In genomic region chr2:207935121-207935990, GRCh38 we compare ENCODE assay signal across 27 cellular contexts.
A peak's percentile ranks its signal among the peaks of the same experiment; 100 is the strongest.
DNase-seq lines count a peak whose midpoint lies in the region; TF ChIP-seq lines count a peak whose summit lies in the region.
"Had no signal": no experiment of that assay in that cellular context is flagged by ENCODE, and none has a peak within 500 bp of the region (broad histone marks: within the 10 kb centered on the region; RNA-seq: fewer than 3 reads in every experiment).

No MANE protein-coding gene starts in this region.

- no peak overlapping the region for H3K4me3 ChIP-seq in breast epithelium
- no peak overlapping the region for H3K4me3 ChIP-seq in mammary epithelial cell (replicated peaks in 1 of 3; ENCODE audit: insufficient read depth in 1 of 3, low read depth in 2 of 3, low read length in 3 of 3)
- H3K4me3 ChIP-seq in NB4 (ENCODE audit: low read depth, low read length): no peak overlapping the region
- H3K4me3 ChIP-seq in subcutaneous abdominal adipose tissue (ENCODE audit: low read depth in 1 of 5, low read length in 5 of 5): peak overlapping the region in 1 of 5 donors; percentile 33
- H3K4me3 ChIP-seq: adrenal gland, coronary artery, esophagus squamous epithelium, psoas muscle, tibial nerve had no signal

- intact Hi-C loops in breast epithelium (cut with DNase I; ENCODE audit: low total_unique reads): no loop called here
- intact Hi-C loops in mammary epithelial cell (cut with micrococcal nuclease): no loop called here

- WGBS in mammary epithelial cell (ENCODE audit: low coverage, missing lambda C conversion rate): 70% methylated on average over 7 of the region's 7 CpGs

- in situ Hi-C loops in mammary epithelial cell (cut with MboI; ENCODE audit: low sequenced_read_pairs in 2 of 2): no loop called here

- dilution Hi-C loops in mammary epithelial cell (cut with HindIII; ENCODE audit: low sequenced_read_pairs): no loop called here

- H3K27ac ChIP-seq in breast epithelium (peak overlapping the region; percentile 15 to 27), mammary epithelial cell (ENCODE audit: insufficient read depth, low read depth, low read length) (no peak overlapping the region), subcutaneous abdominal adipose tissue (ENCODE audit: low read depth, low read length) (peak overlapping the region; percentile 31)
- H3K27ac ChIP-seq: adrenal gland, esophagus squamous epithelium, KMS-11, psoas muscle, tibial nerve had no signal

- H3K27me3 ChIP-seq in breast epithelium: no peaks in the 10 kb centered on the region
- no peaks in the 10 kb centered on the region for H3K27me3 ChIP-seq in mammary epithelial cell (ENCODE audit: insufficient read depth, low read length)
- H3K27me3 ChIP-seq in subcutaneous abdominal adipose tissue (ENCODE audit: control insufficient read depth in 5 of 5, insufficient read depth in 4 of 5, low read length in 5 of 5): no peaks in the 10 kb centered on the region
- H3K27me3 ChIP-seq: adrenal gland, esophagus squamous epithelium, tibial nerve had no signal

- DNase-seq in breast epithelium (ENCODE audit: low spot score in 2 of 2): no peak
- no peak for DNase-seq in mammary epithelial cell
- peak; percentile 11 for DNase-seq in NB4 (ENCODE audit: low read depth)
- peak; percentile 21 for DNase-seq in kidney tubule cell (ENCODE audit: low spot score)
- no peak for DNase-seq in activated T-cell treated with anti-CD3 and anti-CD28 coated beads, Interleukin-2, amount 50 U/mL, for 24 hours
- no peak for DNase-seq in putamen (ENCODE audit: low spot score)
- no peak for DNase-seq in occipital lobe (lab: John Stamatoyannopoulos, UW)
- DNase-seq: activated CD4-positive, CD25-positive, alpha-beta regulatory T cell treated with anti-CD3 and anti-CD28 coated beads, Interleukin-2, amount 50 U/mL, for 72 hours; activated T-cell treated with anti-CD3 and anti-CD28 coated beads, Interleukin-2, amount 50 U/mL, for 1 hour; adrenal gland; endodermal cell; esophagus squamous epithelium; left colon; NCI-H1048; NCI-H1930; NCI-H345; OCI-M1; psoas muscle; stimulated activated CD4-positive, alpha-beta T cell treated with anti-CD3 and anti-CD28 coated beads, Interleukin-2, amount 100 ng/mL, for 48 hours; stimulated activated naive CD4-positive, alpha-beta T cell treated with Interleukin-2 at 50 U/mL for 16 hours; T1000 had no signal

- no peak overlapping the region for H3K27ac Mint-ChIP-seq in activated T-cell treated with anti-CD3 and anti-CD28 coated beads, Interleukin-2, amount 50 U/mL, for 24 hours
- H3K27ac Mint-ChIP-seq: B cell, endodermal cell had no signal

- H3K4me1 Mint-ChIP-seq in activated T-cell treated with anti-CD3 and anti-CD28 coated beads, Interleukin-2, amount 50 U/mL, for 24 hours (ENCODE audit: low read depth): no peaks in the 10 kb centered on the region
- H3K4me1 Mint-ChIP-seq: B cell, neural crest cell had no signal

- CTCF ChIA-PET in mammary epithelial cell (lab: Charles Lee; ENCODE audit: low non-redundant PET): no interaction called here

- no peak for TF ChIP-seq CTCF in breast epithelium (IDR thresholded peaks at IDR 0.05)
- no peak for TF ChIP-seq CTCF in mammary epithelial cell (conservative IDR thresholded peaks at IDR 0.05 in 1 of 2, IDR thresholded peaks at IDR 0.05 in 1 of 2; ENCODE audit: extremely low read depth in 1 of 2, insufficient read depth in 1 of 2, low read depth in 1 of 2, low read length in 2 of 2)
- TF ChIP-seq CTCF in NB4 (IDR thresholded peaks at IDR 0.05; ENCODE audit: low read depth, low read length): no peak

- H3K9me3 Mint-ChIP-seq in activated T-cell treated with anti-CD3 and anti-CD28 coated beads, Interleukin-2, amount 50 U/mL, for 24 hours: no peaks in the 10 kb centered on the region
- H3K9me3 Mint-ChIP-seq: endodermal cell, neural crest cell had no signal

- TF ChIP-seq POLR2A in breast epithelium (IDR thresholded peaks at IDR 0.05) (no peak), NB4 (IDR thresholded peaks at IDR 0.05; ENCODE audit: extremely low read depth, insufficient read length) (no peak)

- no peak overlapping the region for H2AFZ ChIP-seq in mammary epithelial cell (ENCODE audit: low read depth, low read length)

- H4K20me1 ChIP-seq in mammary epithelial cell (ENCODE audit: insufficient read depth, low read length): no peaks in the 10 kb centered on the region

- no peaks in the 10 kb centered on the region for H3K27me3 Mint-ChIP-seq in activated T-cell treated with anti-CD3 and anti-CD28 coated beads, Interleukin-2, amount 50 U/mL, for 24 hours
- H3K27me3 Mint-ChIP-seq: B cell had no signal

- no peaks in the 10 kb centered on the region for H3K4me1 ChIP-seq in breast epithelium
- peaks cover 8% of the 10 kb centered on the region for H3K4me1 ChIP-seq in mammary epithelial cell (ENCODE audit: insufficient read depth, low read length)
- peaks cover 0 to 25% (median 21%) of the 10 kb centered on the region in 5 donors for H3K4me1 ChIP-seq in subcutaneous abdominal adipose tissue (ENCODE audit: control insufficient read depth in 5 of 5, insufficient read depth in 5 of 5, low read length in 5 of 5)
- H3K4me1 ChIP-seq: psoas muscle had no signal

- no peak overlapping the region for H3K4me2 ChIP-seq in mammary epithelial cell (ENCODE audit: insufficient read depth, low read depth, low read length)
- H3K4me2 ChIP-seq: KMS-11 had no signal

- H3K9ac ChIP-seq in mammary epithelial cell (ENCODE audit: insufficient read depth, low read length) (no peak overlapping the region), subcutaneous abdominal adipose tissue (ENCODE audit: low read length in 5 of 5) (peak overlapping the region in 1 of 5 donors; percentile 60)
- H3K9ac ChIP-seq: KMS-11 had no signal

- H3K9me3 ChIP-seq in breast epithelium: no peaks in the 10 kb centered on the region
- H3K9me3 ChIP-seq in mammary epithelial cell (replicated peaks; ENCODE audit: insufficient read depth, low read length): no peaks in the 10 kb centered on the region
- no peaks in the 10 kb centered on the region for H3K9me3 ChIP-seq in subcutaneous abdominal adipose tissue (ENCODE audit: control insufficient read depth in 5 of 5, low read length in 5 of 5)
- H3K9me3 ChIP-seq: adrenal gland, esophagus squamous epithelium, psoas muscle, tibial nerve had no signal

- BruUV-seq in mammary epithelial cell (replicated peaks; lab: Mats Ljungman, UMichigan): no TSS peak

- no peaks in the 10 kb centered on the region for H3K79me2 ChIP-seq in mammary epithelial cell (ENCODE audit: insufficient read depth, low read length)

- H3K4me3 Mint-ChIP-seq in activated T-cell treated with anti-CD3 and anti-CD28 coated beads, Interleukin-2, amount 50 U/mL, for 24 hours: no peak overlapping the region
- H3K4me3 Mint-ChIP-seq: B cell, endodermal cell, neural crest cell had no signal

- peaks cover 3% of the 10 kb centered on the region for H3K36me3 ChIP-seq in breast epithelium
- no peaks in the 10 kb centered on the region for H3K36me3 ChIP-seq in mammary epithelial cell (ENCODE audit: insufficient read depth, low read length)
- H3K36me3 ChIP-seq in subcutaneous abdominal adipose tissue (ENCODE audit: control insufficient read depth in 5 of 5, insufficient read depth in 5 of 5, low read length in 5 of 5): peaks cover 0 to 6% (median 5%) of the 10 kb centered on the region in 5 donors
- H3K36me3 ChIP-seq: adrenal gland had no signal

- peaks cover 11% of the 10 kb centered on the region for H3K36me3 Mint-ChIP-seq in activated T-cell treated with anti-CD3 and anti-CD28 coated beads, Interleukin-2, amount 50 U/mL, for 24 hours (ENCODE audit: low read depth)

Comparison
In these comparisons a context has a peak if more than half of its experiments do, and no peak if none do; other contexts are left out.
1. DNase-seq: peak in NB4 (single experiment) and kidney tubule cell (single experiment); none in breast epithelium (0 of 2), mammary epithelial cell (single experiment), activated T-cell treated with anti-CD3 and anti-CD28 coated beads, Interleukin-2, amount 50 U/mL, for 24 hours (single experiment), putamen (single experiment) and occipital lobe (single experiment).